In the genomic region with DNA sequence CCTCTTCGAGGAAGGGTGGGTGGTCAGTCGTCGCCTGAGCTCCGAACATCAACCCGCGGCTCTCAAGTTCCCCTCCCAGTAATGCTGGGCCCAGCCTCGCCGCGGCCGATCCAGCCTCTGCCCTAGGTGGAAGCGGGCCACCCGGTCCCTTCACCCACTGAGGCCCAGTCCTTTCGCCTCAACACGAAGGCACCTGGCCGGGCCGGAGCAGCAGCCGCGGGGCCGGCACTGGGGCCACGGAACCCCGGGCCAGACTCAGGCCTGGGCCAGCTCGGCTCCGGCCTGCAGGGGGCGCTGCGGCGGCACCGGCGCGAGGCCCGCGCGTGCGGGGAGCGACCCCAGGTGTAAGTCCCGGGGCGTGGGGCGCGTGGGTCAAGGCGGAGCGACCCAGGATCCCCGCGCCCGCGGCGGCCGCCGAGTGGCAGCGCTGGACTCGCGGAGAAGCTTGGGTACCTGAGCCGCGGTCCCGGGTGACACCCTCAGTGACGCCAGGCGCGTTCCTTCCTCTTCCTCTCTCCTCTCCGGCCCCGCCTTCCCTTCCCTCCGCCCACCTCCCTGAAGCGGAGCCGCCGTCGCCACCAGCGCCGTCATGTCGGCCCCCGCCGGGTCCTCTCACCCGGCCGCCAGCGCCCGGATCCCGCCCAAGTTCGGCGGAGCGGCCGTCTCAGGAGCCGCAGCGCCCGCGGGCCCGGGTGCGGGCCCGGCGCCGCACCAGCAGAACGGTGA, we compare ENCODE assay signal across 8 cellular contexts. TPM values are rescaled to one million over a fixed set of nuclear protein-coding genes. Genes with fewer than 3 reads are reported as not detected.
A peak's percentile ranks its signal among the peaks of the same experiment; 100 is the strongest.
DNase-seq lines count a peak whose midpoint lies in the region; ATAC-seq and FAIRE-seq lines count a peak whose summit lies in the region.

A gene (plus strand): TSS at position 535 of the 726 bp plus-strand sequence. CDS start 55 bp downstream, at position 590.

- H3K27ac Mint-ChIP-seq in activated T-cell treated with anti-CD3 and anti-CD28 coated beads, Interleukin-2, amount 50 U/mL, for 72 hours, result peak within 1 kb of the TSS; percentile 98
- peak within 1 kb of the TSS; percentile 86 to 97 (median 94) for H3K27ac Mint-ChIP-seq in naive thymus-derived CD8-positive, alpha-beta T cell

- H3K27me3 Mint-ChIP-seq in activated T-cell treated with anti-CD3 and anti-CD28 coated beads, Interleukin-2, amount 50 U/mL, for 72 hours (ENCODE audit: low read depth), result no peaks in the 10 kb centered on the region
- H3K27me3 Mint-ChIP-seq in naive thymus-derived CD8-positive, alpha-beta T cell, result no peaks in the 10 kb centered on the region

- H3K4me1 Mint-ChIP-seq in activated T-cell treated with anti-CD3 and anti-CD28 coated beads, Interleukin-2, amount 50 U/mL, for 72 hours (ENCODE audit: low read depth), result peaks cover 66% of the 10 kb centered on the region
- peaks cover 14 to 54% (median 51%) of the 10 kb centered on the region in 4 donors for H3K4me1 Mint-ChIP-seq in naive thymus-derived CD8-positive, alpha-beta T cell

- peak within 1 kb of the TSS; percentile 83 to 94 for H3K4me3 Mint-ChIP-seq in activated T-cell treated with anti-CD3 and anti-CD28 coated beads, Interleukin-2, amount 50 U/mL, for 72 hours
- H3K4me3 Mint-ChIP-seq in naive thymus-derived CD8-positive, alpha-beta T cell, result peak within 1 kb of the TSS; percentile 77 to 95 (median 90)

- FAIRE-seq in RCC 7860 (lab: Jason Lieb, UNC), result no peak

- DNase-seq in DMS153 treated with DMSO at 0.1 percent for 48 hours (lab: John Stamatoyannopoulos, UW; ENCODE audit: unreplicated experiment) (peak; percentile 74), HuH-7.5 (ENCODE audit: low spot score) (peak; percentile 47), RCC 7860 (ENCODE audit: low spot score) (peak; percentile 73), fibroblast of gingiva (ENCODE audit: low read depth) (peak; percentile 79)
- DNase-seq in activated T-cell treated with anti-CD3 and anti-CD28 coated beads, Interleukin-2, amount 50 U/mL, for 72 hours, result peak; percentile 88 to 94
- peak; percentile 85 to 94 (median 90) for DNase-seq in naive thymus-derived CD8-positive, alpha-beta T cell
- DNase-seq in stimulated activated naive CD4-positive, alpha-beta T cell treated with Interleukin-2 at 50 U/mL for 16 hours (lab: John Stamatoyannopoulos, UW), result peak; percentile 86

- H3K9me3 Mint-ChIP-seq in activated T-cell treated with anti-CD3 and anti-CD28 coated beads, Interleukin-2, amount 50 U/mL, for 72 hours, result no peaks in the 10 kb centered on the region
- no peaks in the 10 kb centered on the region for H3K9me3 Mint-ChIP-seq in naive thymus-derived CD8-positive, alpha-beta T cell

- peaks cover 2 to 5% of the 10 kb centered on the region in 2 donors for H3K36me3 Mint-ChIP-seq in activated T-cell treated with anti-CD3 and anti-CD28 coated beads, Interleukin-2, amount 50 U/mL, for 72 hours (ENCODE audit: insufficient read depth in 2 of 2)
- peaks cover 0 to 11% (median 2%) of the 10 kb centered on the region in 3 donors for H3K36me3 Mint-ChIP-seq in naive thymus-derived CD8-positive, alpha-beta T cell

- POLR2A ChIA-PET in naive thymus-derived CD8-positive, alpha-beta T cell (lab: Charles Lee), result interaction anchor here (0.5 to 3.0 kb wide), 16 partner anchors 8 to 1712 kb away, joined by 3 to 16 read pairs (median 5); a partner anchor contains a TSS

- peak; percentile 93 for ATAC-seq in GM21526 (IDR thresholded peaks at IDR 0.05; ENCODE audit: low FRiP score, unreplicated experiment)
- peak; percentile 91 to 92 for ATAC-seq in activated T-cell treated with anti-CD3 and anti-CD28 coated beads, Interleukin-2, amount 50 U/mL, for 72 hours (replicated peaks in 1 of 2)
- ATAC-seq in naive thymus-derived CD8-positive, alpha-beta T cell, result peak; percentile 89

RNA-seq across cellular contexts. Expression of the gene that starts here (rescaled TPM):
- total RNA-seq in activated T-cell treated with anti-CD3 and anti-CD28 coated beads, Interleukin-2, amount 50 U/mL, for 72 hours, result 10 to 100 TPM; 25.0 to 25.8 TPM
- total RNA-seq in naive thymus-derived CD8-positive, alpha-beta T cell, result 10 to 100 TPM; 38.9 to 39.6 TPM
- polyA plus RNA-seq in naive thymus-derived CD8-positive, alpha-beta T cell, result 10 to 100 TPM in 2 of 3 donors, 1 to 10 TPM in 1; 8.3 to 17.2 (median 10.5) TPM

Comparison
In these comparisons a context has a peak if more than half of its experiments do, and no peak if none do; other contexts are left out.
1. Peak in every context shown above with its lines: DNase-seq and ATAC-seq.